ENCODE assay signal across 1 cellular context in the genomic region with DNA sequence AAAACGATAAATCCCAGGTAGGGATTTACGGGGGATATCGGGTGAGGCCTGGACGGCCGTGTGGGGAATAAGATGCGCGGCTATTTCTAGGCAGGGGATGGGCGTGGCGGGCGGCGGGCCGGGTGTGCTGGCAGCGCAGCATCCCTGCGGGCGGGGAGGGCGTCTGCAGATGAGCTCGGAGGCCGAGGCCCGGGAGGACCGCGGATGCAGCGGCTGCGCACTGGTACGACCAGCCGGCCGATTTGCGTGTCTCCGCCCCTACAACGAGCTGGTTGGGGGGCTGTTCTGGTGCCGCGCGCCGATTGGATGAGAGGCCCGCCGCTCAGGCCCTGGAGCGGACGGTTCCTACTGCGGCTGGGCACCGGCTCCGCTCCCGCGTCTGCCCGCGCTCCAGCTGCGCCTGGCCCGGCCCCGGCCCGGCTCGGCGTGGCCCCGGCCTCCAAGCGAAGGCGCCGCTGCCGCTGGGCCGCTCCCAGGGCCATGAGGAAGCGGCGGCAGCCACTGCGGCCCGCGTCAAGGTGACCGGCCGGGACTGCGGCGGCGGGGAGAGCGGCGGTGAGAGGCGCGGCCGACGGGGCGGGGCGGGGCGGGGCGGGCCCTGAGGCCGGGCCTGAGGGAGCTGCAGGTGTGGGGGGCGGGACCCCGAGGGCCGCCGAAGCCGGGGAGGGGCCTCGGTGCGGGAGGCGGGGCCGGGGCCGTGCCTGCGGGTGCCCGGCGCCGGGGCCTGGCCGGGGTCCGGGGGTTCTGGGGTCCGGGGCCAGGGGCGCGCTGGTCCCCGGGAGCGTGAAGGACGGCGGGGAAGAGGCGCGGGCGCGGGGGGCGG.
TF ChIP-seq lines count a peak whose summit lies in the region.

A gene with protein sequence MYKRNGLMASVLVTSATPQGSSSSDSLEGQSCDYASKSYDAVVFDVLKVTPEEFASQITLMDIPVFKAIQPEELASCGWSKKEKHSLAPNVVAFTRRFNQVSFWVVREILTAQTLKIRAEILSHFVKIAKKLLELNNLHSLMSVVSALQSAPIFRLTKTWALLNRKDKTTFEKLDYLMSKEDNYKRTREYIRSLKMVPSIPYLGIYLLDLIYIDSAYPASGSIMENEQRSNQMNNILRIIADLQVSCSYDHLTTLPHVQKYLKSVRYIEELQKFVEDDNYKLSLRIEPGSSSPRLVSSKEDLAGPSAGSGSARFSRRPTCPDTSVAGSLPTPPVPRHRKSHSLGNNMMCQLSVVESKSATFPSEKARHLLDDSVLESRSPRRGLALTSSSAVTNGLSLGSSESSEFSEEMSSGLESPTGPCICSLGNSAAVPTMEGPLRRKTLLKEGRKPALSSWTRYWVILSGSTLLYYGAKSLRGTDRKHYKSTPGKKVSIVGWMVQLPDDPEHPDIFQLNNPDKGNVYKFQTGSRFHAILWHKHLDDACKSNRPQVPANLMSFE (plus strand): TSS at position 325 of the 823 bp plus-strand sequence. CDS start 47,508 bp downstream, outside the sequence.

TF ChIP-seq in K562, 482 proteins besides CTCF, POLR2A, EP300 and RAD21 (continued from another document and continues in another):
- TF ChIP-seq, protein P1, sequence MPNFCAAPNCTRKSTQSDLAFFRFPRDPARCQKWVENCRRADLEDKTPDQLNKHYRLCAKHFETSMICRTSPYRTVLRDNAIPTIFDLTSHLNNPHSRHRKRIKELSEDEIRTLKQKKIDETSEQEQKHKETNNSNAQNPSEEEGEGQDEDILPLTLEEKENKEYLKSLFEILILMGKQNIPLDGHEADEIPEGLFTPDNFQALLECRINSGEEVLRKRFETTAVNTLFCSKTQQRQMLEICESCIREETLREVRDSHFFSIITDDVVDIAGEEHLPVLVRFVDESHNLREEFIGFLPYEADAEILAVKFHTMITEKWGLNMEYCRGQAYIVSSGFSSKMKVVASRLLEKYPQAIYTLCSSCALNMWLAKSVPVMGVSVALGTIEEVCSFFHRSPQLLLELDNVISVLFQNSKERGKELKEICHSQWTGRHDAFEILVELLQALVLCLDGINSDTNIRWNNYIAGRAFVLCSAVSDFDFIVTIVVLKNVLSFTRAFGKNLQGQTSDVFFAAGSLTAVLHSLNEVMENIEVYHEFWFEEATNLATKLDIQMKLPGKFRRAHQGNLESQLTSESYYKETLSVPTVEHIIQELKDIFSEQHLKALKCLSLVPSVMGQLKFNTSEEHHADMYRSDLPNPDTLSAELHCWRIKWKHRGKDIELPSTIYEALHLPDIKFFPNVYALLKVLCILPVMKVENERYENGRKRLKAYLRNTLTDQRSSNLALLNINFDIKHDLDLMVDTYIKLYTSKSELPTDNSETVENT (CRISPR knock-in tag; IDR thresholded peaks at IDR 0.05), result no peak
- no peak for TF ChIP-seq EWSR1 (IDR thresholded peaks at IDR 0.05; ENCODE audit: borderline replicate concordance, low read depth, partially characterized antibody)
- TF ChIP-seq ZNF785 (CRISPR knock-in tag; IDR thresholded peaks at IDR 0.05), result no peak
- peak in 1 of 2 experiments; percentile 49; a peak in 1 of 4 replicates for TF ChIP-seq RCOR1 (IDR thresholded peaks at IDR 0.05; ENCODE audit: borderline replicate concordance in 1 of 2, low read depth in 2 of 2, low read length in 2 of 2)
- TF ChIP-seq KLF1 (tag; IDR thresholded peaks at IDR 0.05), result no peak
- TF ChIP-seq HMG20B (CRISPR knock-in tag; IDR thresholded peaks at IDR 0.05), result no peak
- TF ChIP-seq, protein P2, sequence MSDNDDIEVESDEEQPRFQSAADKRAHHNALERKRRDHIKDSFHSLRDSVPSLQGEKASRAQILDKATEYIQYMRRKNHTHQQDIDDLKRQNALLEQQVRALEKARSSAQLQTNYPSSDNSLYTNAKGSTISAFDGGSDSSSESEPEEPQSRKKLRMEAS (CRISPR knock-in tag; IDR thresholded peaks at IDR 0.05), result no peak
- no peak for TF ChIP-seq KLF6 (CRISPR knock-in tag; IDR thresholded peaks at IDR 0.05; ENCODE audit: borderline replicate concordance)
- no peak for TF ChIP-seq IFI16 (CRISPR knock-in tag; IDR thresholded peaks at IDR 0.05)
- no peak for TF ChIP-seq ESRRB (CRISPR knock-in tag; IDR thresholded peaks at IDR 0.05; ENCODE audit: borderline replicate concordance)
- TF ChIP-seq ARID1B (IDR thresholded peaks at IDR 0.05), result no peak
- TF ChIP-seq ZBED1 (IDR thresholded peaks at IDR 0.05), result no peak
- no peak for TF ChIP-seq CREB1 (IDR thresholded peaks at IDR 0.05)
- TF ChIP-seq CREB1 (CRISPR knock-in tag; IDR thresholded peaks at IDR 0.05), result peak; percentile 72
- no peak for TF ChIP-seq SRSF3 (IDR thresholded peaks at IDR 0.05; ENCODE audit: insufficient read depth, low read length)
- peak; percentile 44; the same call in 1 of the 2 replicates for TF ChIP-seq SIN3B (IDR thresholded peaks at IDR 0.05; ENCODE audit: low read depth)
- no peak for TF ChIP-seq BRF1 (IDR thresholded peaks at IDR 0.05; ENCODE audit: borderline replicate concordance, extremely low read depth, insufficient read length)
- no peak for TF ChIP-seq TARDBP (IDR thresholded peaks at IDR 0.05)
- TF ChIP-seq MYBL2 (IDR thresholded peaks at IDR 0.05; ENCODE audit: low read depth), result no peak
- no peak for TF ChIP-seq MYBL2 (CRISPR knock-in tag; IDR thresholded peaks at IDR 0.05; ENCODE audit: borderline replicate concordance)
- TF ChIP-seq, protein P3, sequence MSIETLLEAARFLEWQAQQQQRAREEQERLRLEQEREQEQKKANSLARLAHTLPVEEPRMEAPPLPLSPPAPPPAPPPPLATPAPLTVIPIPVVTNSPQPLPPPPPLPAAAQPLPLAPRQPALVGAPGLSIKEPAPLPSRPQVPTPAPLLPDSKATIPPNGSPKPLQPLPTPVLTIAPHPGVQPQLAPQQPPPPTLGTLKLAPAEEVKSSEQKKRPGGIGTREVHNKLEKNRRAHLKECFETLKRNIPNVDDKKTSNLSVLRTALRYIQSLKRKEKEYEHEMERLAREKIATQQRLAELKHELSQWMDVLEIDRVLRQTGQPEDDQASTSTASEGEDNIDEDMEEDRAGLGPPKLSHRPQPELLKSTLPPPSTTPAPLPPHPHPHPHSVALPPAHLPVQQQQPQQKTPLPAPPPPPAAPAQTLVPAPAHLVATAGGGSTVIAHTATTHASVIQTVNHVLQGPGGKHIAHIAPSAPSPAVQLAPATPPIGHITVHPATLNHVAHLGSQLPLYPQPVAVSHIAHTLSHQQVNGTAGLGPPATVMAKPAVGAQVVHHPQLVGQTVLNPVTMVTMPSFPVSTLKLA (conservative IDR thresholded peaks at IDR 0.05), result no peak
- TF ChIP-seq ZNF75A (CRISPR knock-in tag; IDR thresholded peaks at IDR 0.05), result no peak
- no peak for TF ChIP-seq MEF2D (tag; conservative IDR thresholded peaks at IDR 0.05; ENCODE audit: low read depth)
- TF ChIP-seq NFATC3 (IDR thresholded peaks at IDR 0.05), result no peak
- no peak for TF ChIP-seq OTX1 (CRISPR knock-in tag; IDR thresholded peaks at IDR 0.05)
- TF ChIP-seq, protein P4, sequence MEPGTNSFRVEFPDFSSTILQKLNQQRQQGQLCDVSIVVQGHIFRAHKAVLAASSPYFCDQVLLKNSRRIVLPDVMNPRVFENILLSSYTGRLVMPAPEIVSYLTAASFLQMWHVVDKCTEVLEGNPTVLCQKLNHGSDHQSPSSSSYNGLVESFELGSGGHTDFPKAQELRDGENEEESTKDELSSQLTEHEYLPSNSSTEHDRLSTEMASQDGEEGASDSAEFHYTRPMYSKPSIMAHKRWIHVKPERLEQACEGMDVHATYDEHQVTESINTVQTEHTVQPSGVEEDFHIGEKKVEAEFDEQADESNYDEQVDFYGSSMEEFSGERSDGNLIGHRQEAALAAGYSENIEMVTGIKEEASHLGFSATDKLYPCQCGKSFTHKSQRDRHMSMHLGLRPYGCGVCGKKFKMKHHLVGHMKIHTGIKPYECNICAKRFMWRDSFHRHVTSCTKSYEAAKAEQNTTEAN (CRISPR knock-in tag; IDR thresholded peaks at IDR 0.05), result no peak
- TF ChIP-seq, protein P5, sequence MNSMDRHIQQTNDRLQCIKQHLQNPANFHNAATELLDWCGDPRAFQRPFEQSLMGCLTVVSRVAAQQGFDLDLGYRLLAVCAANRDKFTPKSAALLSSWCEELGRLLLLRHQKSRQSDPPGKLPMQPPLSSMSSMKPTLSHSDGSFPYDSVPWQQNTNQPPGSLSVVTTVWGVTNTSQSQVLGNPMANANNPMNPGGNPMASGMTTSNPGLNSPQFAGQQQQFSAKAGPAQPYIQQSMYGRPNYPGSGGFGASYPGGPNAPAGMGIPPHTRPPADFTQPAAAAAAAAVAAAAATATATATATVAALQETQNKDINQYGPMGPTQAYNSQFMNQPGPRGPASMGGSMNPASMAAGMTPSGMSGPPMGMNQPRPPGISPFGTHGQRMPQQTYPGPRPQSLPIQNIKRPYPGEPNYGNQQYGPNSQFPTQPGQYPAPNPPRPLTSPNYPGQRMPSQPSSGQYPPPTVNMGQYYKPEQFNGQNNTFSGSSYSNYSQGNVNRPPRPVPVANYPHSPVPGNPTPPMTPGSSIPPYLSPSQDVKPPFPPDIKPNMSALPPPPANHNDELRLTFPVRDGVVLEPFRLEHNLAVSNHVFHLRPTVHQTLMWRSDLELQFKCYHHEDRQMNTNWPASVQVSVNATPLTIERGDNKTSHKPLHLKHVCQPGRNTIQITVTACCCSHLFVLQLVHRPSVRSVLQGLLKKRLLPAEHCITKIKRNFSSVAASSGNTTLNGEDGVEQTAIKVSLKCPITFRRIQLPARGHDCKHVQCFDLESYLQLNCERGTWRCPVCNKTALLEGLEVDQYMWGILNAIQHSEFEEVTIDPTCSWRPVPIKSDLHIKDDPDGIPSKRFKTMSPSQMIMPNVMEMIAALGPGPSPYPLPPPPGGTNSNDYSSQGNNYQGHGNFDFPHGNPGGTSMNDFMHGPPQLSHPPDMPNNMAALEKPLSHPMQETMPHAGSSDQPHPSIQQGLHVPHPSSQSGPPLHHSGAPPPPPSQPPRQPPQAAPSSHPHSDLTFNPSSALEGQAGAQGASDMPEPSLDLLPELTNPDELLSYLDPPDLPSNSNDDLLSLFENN (IDR thresholded peaks at IDR 0.05; ENCODE audit: low read depth in 2 of 2, low read length in 2 of 2), result no peak
- TF ChIP-seq PHB2 (IDR thresholded peaks at IDR 0.05; ENCODE audit: low read depth), result no peak
- TF ChIP-seq U2AF1 (optimal IDR thresholded peaks at IDR 0.05; ENCODE audit: low read depth, low read length), result no peak
- TF ChIP-seq MBD2 (IDR thresholded peaks at IDR 0.05; ENCODE audit: borderline replicate concordance, low read depth), result peak; percentile 86; the same call in 1 of the 2 replicates
- no peak for TF ChIP-seq SAFB2 (IDR thresholded peaks at IDR 0.05; ENCODE audit: borderline replicate concordance, low read depth, low read length, severe bottlenecking)
- TF ChIP-seq ARHGAP35 (IDR thresholded peaks at IDR 0.05; ENCODE audit: partially characterized antibody), result no peak
- TF ChIP-seq, protein P6, sequence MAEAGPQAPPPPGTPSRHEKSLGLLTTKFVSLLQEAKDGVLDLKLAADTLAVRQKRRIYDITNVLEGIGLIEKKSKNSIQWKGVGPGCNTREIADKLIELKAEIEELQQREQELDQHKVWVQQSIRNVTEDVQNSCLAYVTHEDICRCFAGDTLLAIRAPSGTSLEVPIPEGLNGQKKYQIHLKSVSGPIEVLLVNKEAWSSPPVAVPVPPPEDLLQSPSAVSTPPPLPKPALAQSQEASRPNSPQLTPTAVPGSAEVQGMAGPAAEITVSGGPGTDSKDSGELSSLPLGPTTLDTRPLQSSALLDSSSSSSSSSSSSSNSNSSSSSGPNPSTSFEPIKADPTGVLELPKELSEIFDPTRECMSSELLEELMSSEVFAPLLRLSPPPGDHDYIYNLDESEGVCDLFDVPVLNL (CRISPR knock-in tag; IDR thresholded peaks at IDR 0.05; ENCODE audit: low read depth), result no peak
- no peak for TF ChIP-seq STAT5A (IDR thresholded peaks at IDR 0.05; ENCODE audit: borderline replicate concordance, low read length)
- TF ChIP-seq JUND (IDR thresholded peaks at IDR 0.05; ENCODE audit: borderline replicate concordance, low read depth, low read length), result no peak
- TF ChIP-seq JUND (tag; IDR thresholded peaks at IDR 0.05; ENCODE audit: borderline replicate concordance, low read depth, low read length), result no peak
- no peak for TF ChIP-seq ETV5 (CRISPR knock-in tag; IDR thresholded peaks at IDR 0.05; ENCODE audit: low read depth)
- no peak for TF ChIP-seq TRIM28 (IDR thresholded peaks at IDR 0.05)
- no peak for TF ChIP-seq MAFF (IDR thresholded peaks at IDR 0.05; ENCODE audit: low read length)
- no peak for TF ChIP-seq ZFP36 (IDR thresholded peaks at IDR 0.05; ENCODE audit: low read depth, low read length, partially characterized antibody)
- no peak for TF ChIP-seq TCF7L2 (IDR thresholded peaks at IDR 0.05; ENCODE audit: low read depth, low read length)
- TF ChIP-seq, protein P7, sequence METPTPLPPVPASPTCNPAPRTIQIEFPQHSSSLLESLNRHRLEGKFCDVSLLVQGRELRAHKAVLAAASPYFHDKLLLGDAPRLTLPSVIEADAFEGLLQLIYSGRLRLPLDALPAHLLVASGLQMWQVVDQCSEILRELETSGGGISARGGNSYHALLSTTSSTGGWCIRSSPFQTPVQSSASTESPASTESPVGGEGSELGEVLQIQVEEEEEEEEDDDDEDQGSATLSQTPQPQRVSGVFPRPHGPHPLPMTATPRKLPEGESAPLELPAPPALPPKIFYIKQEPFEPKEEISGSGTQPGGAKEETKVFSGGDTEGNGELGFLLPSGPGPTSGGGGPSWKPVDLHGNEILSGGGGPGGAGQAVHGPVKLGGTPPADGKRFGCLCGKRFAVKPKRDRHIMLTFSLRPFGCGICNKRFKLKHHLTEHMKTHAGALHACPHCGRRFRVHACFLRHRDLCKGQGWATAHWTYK (CRISPR knock-in tag; IDR thresholded peaks at IDR 0.05), result no peak
- TF ChIP-seq, protein P8, sequence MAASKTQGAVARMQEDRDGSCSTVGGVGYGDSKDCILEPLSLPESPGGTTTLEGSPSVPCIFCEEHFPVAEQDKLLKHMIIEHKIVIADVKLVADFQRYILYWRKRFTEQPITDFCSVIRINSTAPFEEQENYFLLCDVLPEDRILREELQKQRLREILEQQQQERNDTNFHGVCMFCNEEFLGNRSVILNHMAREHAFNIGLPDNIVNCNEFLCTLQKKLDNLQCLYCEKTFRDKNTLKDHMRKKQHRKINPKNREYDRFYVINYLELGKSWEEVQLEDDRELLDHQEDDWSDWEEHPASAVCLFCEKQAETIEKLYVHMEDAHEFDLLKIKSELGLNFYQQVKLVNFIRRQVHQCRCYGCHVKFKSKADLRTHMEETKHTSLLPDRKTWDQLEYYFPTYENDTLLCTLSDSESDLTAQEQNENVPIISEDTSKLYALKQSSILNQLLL (CRISPR knock-in tag; IDR thresholded peaks at IDR 0.05; ENCODE audit: borderline replicate concordance), result no peak
- TF ChIP-seq, protein P9, sequence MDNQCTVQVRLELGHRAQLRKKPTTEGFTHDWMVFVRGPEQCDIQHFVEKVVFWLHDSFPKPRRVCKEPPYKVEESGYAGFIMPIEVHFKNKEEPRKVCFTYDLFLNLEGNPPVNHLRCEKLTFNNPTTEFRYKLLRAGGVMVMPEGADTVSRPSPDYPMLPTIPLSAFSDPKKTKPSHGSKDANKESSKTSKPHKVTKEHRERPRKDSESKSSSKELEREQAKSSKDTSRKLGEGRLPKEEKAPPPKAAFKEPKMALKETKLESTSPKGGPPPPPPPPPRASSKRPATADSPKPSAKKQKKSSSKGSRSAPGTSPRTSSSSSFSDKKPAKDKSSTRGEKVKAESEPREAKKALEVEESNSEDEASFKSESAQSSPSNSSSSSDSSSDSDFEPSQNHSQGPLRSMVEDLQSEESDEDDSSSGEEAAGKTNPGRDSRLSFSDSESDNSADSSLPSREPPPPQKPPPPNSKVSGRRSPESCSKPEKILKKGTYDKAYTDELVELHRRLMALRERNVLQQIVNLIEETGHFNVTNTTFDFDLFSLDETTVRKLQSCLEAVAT (IDR thresholded peaks at IDR 0.05), result no peak
- TF ChIP-seq L3MBTL2 (IDR thresholded peaks at IDR 0.05), result peak; percentile 39; the same call in 1 of the 2 replicates
- no peak for TF ChIP-seq ZNF695 (CRISPR knock-in tag; IDR thresholded peaks at IDR 0.05)
- no peak for TF ChIP-seq PYGO2 (tag; IDR thresholded peaks at IDR 0.05)
- no peak for TF ChIP-seq GABPB1 (CRISPR knock-in tag; IDR thresholded peaks at IDR 0.05)
- TF ChIP-seq SP1 (CRISPR knock-in tag; IDR thresholded peaks at IDR 0.05), result 0 out of 2 replicates have a peak, but pooled peaks have one; percentile 30
- no peak for TF ChIP-seq ILF3 (IDR thresholded peaks at IDR 0.05; ENCODE audit: borderline replicate concordance)
